Comparison of ENCODE assay signal across 8 cellular contexts in the genomic region with DNA sequence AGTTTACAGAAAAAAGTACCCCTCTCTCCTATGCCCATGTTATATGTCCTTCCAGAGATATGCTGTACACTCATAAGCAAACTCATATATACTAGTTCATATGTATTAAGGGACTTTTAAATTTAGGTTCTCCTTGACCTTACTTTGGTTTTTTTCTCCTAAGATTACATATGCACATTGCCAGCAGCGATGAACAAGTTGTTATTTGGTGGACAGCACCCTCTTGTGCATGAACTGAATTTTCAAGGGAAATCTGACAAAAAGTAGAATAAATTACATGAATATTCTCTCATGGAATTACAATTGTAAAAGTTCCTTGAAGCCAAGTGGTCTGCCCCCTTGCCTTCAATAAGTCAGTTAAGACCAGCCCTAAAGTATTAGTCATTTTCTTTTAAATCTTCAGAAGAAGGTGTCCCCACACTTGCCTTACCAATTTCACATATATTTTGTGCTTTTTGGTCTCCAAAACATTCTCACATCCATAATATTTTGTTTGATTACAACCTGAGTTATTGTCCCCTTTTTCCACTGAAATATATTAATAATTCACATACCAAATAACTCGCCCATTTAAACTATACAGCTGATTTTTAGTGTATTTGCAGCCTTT. TPM values are rescaled to one million over a fixed set of nuclear protein-coding genes. Genes with fewer than 3 reads are reported as not detected.
DNase-seq lines count a peak whose midpoint lies in the region; ATAC-seq, FAIRE-seq and TF ChIP-seq lines count a peak whose summit lies in the region.

No MANE protein-coding gene starts in this region.

- intact Hi-C loops in kidney (cut with DNase I) (no loop called here), tibial artery (cut with DNase I; ENCODE audit: low total_unique reads) (loop anchor here (5.0 to 10.0 kb wide), 2 partner anchors 148 to 281 kb away; a partner anchor contains a TSS)
- intact Hi-C loops in CD8-positive, alpha-beta T cell (cut with DNase I, micrococcal nuclease): loop anchor here in 1 of 2 experiments (2.0 kb wide), 1 partner anchor 1358 kb away; no protein-coding TSS in a partner anchor

- H3K4me3 ChIP-seq in DOHH2 (ENCODE audit: low read length) (no peak overlapping the region), NB4 (ENCODE audit: low read depth, low read length) (no peak overlapping the region), kidney (ENCODE audit: low read length in 2 of 2) (no peak overlapping the region), tibial artery (no peak overlapping the region)
- no peak overlapping the region for H3K4me3 ChIP-seq in CD8-positive, alpha-beta T cell (ENCODE audit: low read depth, low read length)

- no peak for TF ChIP-seq POLR2A in NB4 (IDR thresholded peaks at IDR 0.05; ENCODE audit: extremely low read depth, insufficient read length)

- DNase-seq in NB4 (ENCODE audit: low read depth): peak; percentile 27
- peak; percentile 6 for DNase-seq in brain pericyte (ENCODE audit: low read depth, low spot score)
- no peak for DNase-seq in kidney
- no peak for DNase-seq in tibial artery
- no peak for DNase-seq in CD8-positive, alpha-beta T cell
- no peak for DNase-seq in glutamatergic neuron

- POLR2A ChIA-PET in CD8-positive, alpha-beta T cell (lab: Charles Lee): no interaction called here

- CTCF ChIA-PET in CD8-positive, alpha-beta T cell (lab: Charles Lee): no interaction called here

- peak; percentile 72 for TF ChIP-seq CTCF in DOHH2 (IDR thresholded peaks at IDR 0.05; ENCODE audit: low read depth, low read length, poor library complexity, severe bottlenecking)
- no peak for TF ChIP-seq CTCF in NB4 (IDR thresholded peaks at IDR 0.05; ENCODE audit: low read depth, low read length)
- TF ChIP-seq CTCF in kidney (IDR thresholded peaks at IDR 0.05; ENCODE audit: borderline replicate concordance, extremely low read depth, insufficient read depth): peak; percentile 67
- peak; percentile 66 to 71 for TF ChIP-seq CTCF in tibial artery (IDR thresholded peaks at IDR 0.05)
- TF ChIP-seq CTCF in CD8-positive, alpha-beta T cell (IDR thresholded peaks at IDR 0.05): no peak
- TF ChIP-seq CTCF in glutamatergic neuron (IDR thresholded peaks at IDR 0.05; ENCODE audit: partially characterized antibody, unreplicated experiment): no peak

- no peaks in the 10 kb centered on the region for H3K9me3 Mint-ChIP-seq in CD8-positive, alpha-beta T cell
- no peaks in the 10 kb centered on the region for H3K9me3 Mint-ChIP-seq in glutamatergic neuron (ENCODE audit: unreplicated experiment)

- no peak overlapping the region for H3K27ac Mint-ChIP-seq in CD8-positive, alpha-beta T cell
- no peak overlapping the region for H3K27ac Mint-ChIP-seq in glutamatergic neuron (ENCODE audit: unreplicated experiment)

- H3K4me1 ChIP-seq in DOHH2 (ENCODE audit: control insufficient read depth, low read length) (peaks cover 13% of the 10 kb centered on the region; the same call in 1 of the 2 replicates), kidney (ENCODE audit: control insufficient read depth in 1 of 2, insufficient read depth in 1 of 2, low read depth in 1 of 2, low read length in 2 of 2) (no peaks in the 10 kb centered on the region), tibial artery (no peaks in the 10 kb centered on the region)
- H3K4me1 ChIP-seq in CD8-positive, alpha-beta T cell (ENCODE audit: insufficient read depth, low read length): no peaks in the 10 kb centered on the region

- no peak overlapping the region for H3K4me2 ChIP-seq in DOHH2 (ENCODE audit: low read length)

- FAIRE-seq in kidney (lab: Jason Lieb, UNC): peak; percentile 92

- no peaks in the 10 kb centered on the region for H3K4me1 Mint-ChIP-seq in CD8-positive, alpha-beta T cell (ENCODE audit: low read depth)
- H3K4me1 Mint-ChIP-seq in glutamatergic neuron (ENCODE audit: low read depth, unreplicated experiment): no peaks in the 10 kb centered on the region

- no peaks in the 10 kb centered on the region for H3K36me3 Mint-ChIP-seq in CD8-positive, alpha-beta T cell
- H3K36me3 Mint-ChIP-seq in glutamatergic neuron (ENCODE audit: unreplicated experiment): no peaks in the 10 kb centered on the region

- H4K20me1 ChIP-seq in DOHH2 (ENCODE audit: control insufficient read depth, insufficient read depth, low read depth, low read length): no peaks in the 10 kb centered on the region

- H3K4me3 Mint-ChIP-seq in CD8-positive, alpha-beta T cell: no peak overlapping the region
- no peak overlapping the region for H3K4me3 Mint-ChIP-seq in glutamatergic neuron (ENCODE audit: unreplicated experiment)

- H3K36me3 ChIP-seq in DOHH2 (ENCODE audit: control insufficient read depth, low read length): no peaks in the 10 kb centered on the region
- no peaks in the 10 kb centered on the region for H3K36me3 ChIP-seq in kidney (ENCODE audit: control insufficient read depth in 1 of 2, insufficient read depth in 2 of 2, low read length in 2 of 2)
- H3K36me3 ChIP-seq in tibial artery: no peaks in the 10 kb centered on the region
- H3K36me3 ChIP-seq in CD8-positive, alpha-beta T cell (ENCODE audit: insufficient read depth, low read length): no peaks in the 10 kb centered on the region

- peaks cover 11% of the 10 kb centered on the region for H3K27me3 Mint-ChIP-seq in CD8-positive, alpha-beta T cell (ENCODE audit: low read depth)
- no peaks in the 10 kb centered on the region for H3K27me3 Mint-ChIP-seq in glutamatergic neuron (ENCODE audit: unreplicated experiment)

- no peaks in the 10 kb centered on the region for H3K9me3 ChIP-seq in DOHH2 (ENCODE audit: control insufficient read depth, insufficient read depth, low read length)
- no peaks in the 10 kb centered on the region for H3K9me3 ChIP-seq in kidney (ENCODE audit: control insufficient read depth in 1 of 2, low read length in 2 of 2)
- no peaks in the 10 kb centered on the region for H3K9me3 ChIP-seq in tibial artery
- H3K9me3 ChIP-seq in CD8-positive, alpha-beta T cell (ENCODE audit: low read length): no peaks in the 10 kb centered on the region

- no peaks in the 10 kb centered on the region for H3K27me3 ChIP-seq in DOHH2 (ENCODE audit: control insufficient read depth, low read length)
- no peaks in the 10 kb centered on the region for H3K27me3 ChIP-seq in tibial artery
- H3K27me3 ChIP-seq in CD8-positive, alpha-beta T cell (ENCODE audit: insufficient read depth, low read length): no peaks in the 10 kb centered on the region

- H3K79me2 ChIP-seq in DOHH2 (ENCODE audit: control insufficient read depth, low read length): no peaks in the 10 kb centered on the region

- no peaks in the 10 kb centered on the region for H3F3A ChIP-seq in DOHH2 (ENCODE audit: control insufficient read depth, insufficient read depth)

- peak; percentile 63 for ATAC-seq in GM21825 (IDR thresholded peaks at IDR 0.05; ENCODE audit: unreplicated experiment)
- ATAC-seq in CD8-positive, alpha-beta T cell: no peak

- no peaks in the 10 kb centered on the region for H3K9me2 ChIP-seq in DOHH2 (replicated peaks; ENCODE audit: control insufficient read depth, low read length)

- H3K27ac ChIP-seq in DOHH2 (ENCODE audit: low read depth, low read length): no peak overlapping the region
- no peak overlapping the region for H3K27ac ChIP-seq in kidney (ENCODE audit: low read depth in 2 of 2, low read length in 2 of 2)
- H3K27ac ChIP-seq in tibial artery: no peak overlapping the region
- H3K27ac ChIP-seq in CD8-positive, alpha-beta T cell (ENCODE audit: low read depth, low read length): no peak overlapping the region

- no peak overlapping the region for H3K9ac ChIP-seq in kidney (ENCODE audit: low read length in 2 of 2)

RNA-seq across cellular contexts. Expression of a gene that starts 30.6 kb away (rescaled TPM):
- total RNA-seq in kidney (42.4 TPM), glutamatergic neuron (ENCODE audit: unreplicated experiment) (107 TPM)
- polyA plus RNA-seq in kidney (ENCODE audit: insufficient read depth, low read depth, low replicate concordance): 25.9 TPM
- total RNA-seq in CD8-positive, alpha-beta T cell: 10 to 100 TPM; 57.9 to 63.1 TPM

Comparison
In these comparisons a context has a peak if more than half of its experiments do, and no peak if none do; other contexts are left out.
1. CTCF ChIP-seq: peak in DOHH2 (single experiment), kidney (single experiment) and tibial artery (2 of 2); none in NB4 (single experiment), CD8-positive, alpha-beta T cell (single experiment) and glutamatergic neuron (single experiment).
2. DNase-seq: peak in NB4 (single experiment) and brain pericyte (single experiment); none in kidney (single experiment), tibial artery (0 of 2), CD8-positive, alpha-beta T cell (0 of 7) and glutamatergic neuron (single experiment).